ENCODE assay signal across 29 cellular contexts in genomic region chr1:73382971-73383370, GRCh38.
DNase-seq lines count a peak whose midpoint lies in the region; ATAC-seq and FAIRE-seq lines count a peak whose summit lies in the region.
"Had no signal": no experiment of that assay in that cellular context is flagged by ENCODE, and none has a peak within 500 bp of the region (broad histone marks: within the 10 kb centered on the region; RNA-seq: fewer than 3 reads in every experiment).

No MANE protein-coding gene starts in this region.

- 22 to 61% (median 44%) methylated on average over 2 of the region's 2 CpGs for WGBS in small intestine, 3 donors

- H3K9me3 ChIP-seq in small intestine (ENCODE audit: control insufficient read depth, low read depth): no peaks in the 10 kb centered on the region
- H3K9me3 ChIP-seq: A549; BE2C; BLaER1; BLaER1 treated with 17β-estradiol and CSF1 and Interleukin-3, amounts not matched to agents 10 nM and 100 nM; Caco-2 had no signal

- FAIRE-seq in small intestine (lab: Jason Lieb, UNC): no peak
- FAIRE-seq: A204.1, A549, D721Med had no signal

- no peak overlapping the region for H3K27ac ChIP-seq in small intestine (ENCODE audit: low read depth in 1 of 2, low read length in 1 of 2)
- H3K27ac ChIP-seq: 22Rv1; A549; BLaER1; BLaER1 treated with 17β-estradiol and CSF1 and Interleukin-3, amounts not matched to agents 10 nM and 100 nM; C4-2B had no signal

- ATAC-seq in GM19351 (IDR thresholded peaks at IDR 0.05; ENCODE audit: unreplicated experiment): no peak
- ATAC-seq: A549; CD8-positive, alpha-beta T cell had no signal

- peak; percentile 92 for DNase-seq in small intestine
- DNase-seq: 8988T; ACHN; AML-193; BE2C; C1 segment of cervical spinal cord; Caco-2; Calu3; CD4-positive, alpha-beta memory T cell; CD4-positive, alpha-beta T cell; CD4-positive, CD25-positive, alpha-beta regulatory T cell; CD8-positive, alpha-beta memory T cell; CD8-positive, alpha-beta T cell; COR-L47; DMS 273 treated with DMSO at 0.1 percent for 48 hours; DMS153; DMS53; DMS79; DMS79 treated with DMSO at 0.1 percent for 48 hours; DND-41; EL had no signal

- no peak overlapping the region for H3K4me3 ChIP-seq in small intestine (ENCODE audit: low read depth in 1 of 2, low read length in 2 of 2)
- H3K4me3 ChIP-seq: A549; BLaER1; BLaER1 treated with 17β-estradiol and CSF1 and Interleukin-3, amounts not matched to agents 10 nM and 100 nM had no signal

- H3K27me3 ChIP-seq in small intestine (ENCODE audit: control insufficient read depth in 2 of 2, insufficient read depth in 2 of 2, low read length in 2 of 2): no peaks in the 10 kb centered on the region
- H3K27me3 ChIP-seq: BE2C; BLaER1; BLaER1 treated with 17β-estradiol and CSF1 and Interleukin-3, amounts not matched to agents 10 nM and 100 nM had no signal

- H3K36me3 ChIP-seq in small intestine (ENCODE audit: control insufficient read depth in 2 of 2, insufficient read depth in 2 of 2, low read length in 2 of 2): no peaks in the 10 kb centered on the region
- H3K36me3 ChIP-seq: BE2C; BLaER1; BLaER1 treated with 17β-estradiol and CSF1 and Interleukin-3, amounts not matched to agents 10 nM and 100 nM had no signal

- H3K4me1 ChIP-seq in small intestine (ENCODE audit: control insufficient read depth in 2 of 2, insufficient read depth in 1 of 2, low read depth in 1 of 2, low read length in 1 of 2): no peaks in the 10 kb centered on the region
- H3K4me1 ChIP-seq: A549; BE2C; BLaER1; BLaER1 treated with 17β-estradiol and CSF1 and Interleukin-3, amounts not matched to agents 10 nM and 100 nM; Caco-2 had no signal
